ENCODE assay signal across 13 cellular contexts in the genomic region with DNA sequence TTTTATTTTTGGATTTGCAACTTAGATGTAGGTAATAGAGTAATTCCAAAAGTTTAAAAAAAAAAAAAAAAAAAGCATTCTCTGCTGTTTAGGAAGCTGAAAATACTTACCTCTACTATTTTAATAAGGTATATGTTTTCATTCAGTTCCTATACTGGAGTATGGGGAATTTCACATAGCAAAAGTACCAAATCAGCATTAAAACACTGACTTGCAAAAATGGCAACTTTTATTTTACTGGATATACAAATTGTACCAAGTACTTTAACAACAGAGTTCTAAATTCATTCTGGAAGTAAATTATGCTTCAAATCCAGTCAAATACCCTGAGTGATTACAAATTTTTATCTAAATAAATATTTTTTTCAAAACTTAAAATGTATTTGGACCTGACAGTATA.
DNase-seq lines count a peak whose midpoint lies in the region; ATAC-seq, FAIRE-seq and TF ChIP-seq lines count a peak whose summit lies in the region.
"Had no signal": no experiment of that assay in that cellular context is flagged by ENCODE, and none has a peak within 500 bp of the region (broad histone marks: within the 10 kb centered on the region; RNA-seq: fewer than 3 reads in every experiment).

No MANE protein-coding gene starts in this region.

- H3K9me3 ChIP-seq in A549 (no peaks in the 10 kb centered on the region), osteoblast (ENCODE audit: low read depth, low read length) (no peaks in the 10 kb centered on the region)
- H3K9me3 ChIP-seq in effector memory CD4-positive, alpha-beta T cell (ENCODE audit: control insufficient read depth, low read length), result no peaks in the 10 kb centered on the region

- peaks cover 8% of the 10 kb centered on the region for H3K27me3 Mint-ChIP-seq in endothelial cell (ENCODE audit: unreplicated experiment)
- H3K27me3 Mint-ChIP-seq: activated CD4-positive, alpha-beta memory T cell treated with anti-CD3 and anti-CD28 coated beads, Interleukin-2, amount 10 ng/mL, durations not matched to agents 7 days and 5 days had no signal

- CTCF ChIA-PET in A549 (lab: Yijun Ruan, JAX), result no interaction called here

- H2AFZ ChIP-seq in KMS-11 (ENCODE audit: low read depth) (no peak overlapping the region), osteoblast (ENCODE audit: low read length) (no peak overlapping the region)

- POLR2A ChIA-PET in A549 (lab: Yijun Ruan, JAX), result no interaction called here

- no peak for TF ChIP-seq EP300 in A549 (IDR thresholded peaks at IDR 0.05)

- H3K9me3 Mint-ChIP-seq in endothelial cell (ENCODE audit: unreplicated experiment), result no peaks in the 10 kb centered on the region
- H3K9me3 Mint-ChIP-seq: activated CD4-positive, alpha-beta memory T cell treated with anti-CD3 and anti-CD28 coated beads, Interleukin-2, amount 10 ng/mL, durations not matched to agents 7 days and 5 days had no signal

- H3K4me1 ChIP-seq in A549, result no peaks in the 10 kb centered on the region
- peaks cover 49% of the 10 kb centered on the region for H3K4me1 ChIP-seq in KMS-11 (ENCODE audit: low read depth, poor library complexity, severe bottlenecking)
- peaks cover 43% of the 10 kb centered on the region for H3K4me1 ChIP-seq in osteoblast (ENCODE audit: insufficient read depth, low read length)
- H3K4me1 ChIP-seq in effector memory CD4-positive, alpha-beta T cell (ENCODE audit: control insufficient read depth, insufficient read depth, low read length, poor library complexity, severe bottlenecking), result no peaks in the 10 kb centered on the region

- H3K4me3 Mint-ChIP-seq in endothelial cell (ENCODE audit: unreplicated experiment), result no peak overlapping the region
- H3K4me3 Mint-ChIP-seq: activated CD4-positive, alpha-beta memory T cell treated with anti-CD3 and anti-CD28 coated beads, Interleukin-2, amount 10 ng/mL, durations not matched to agents 7 days and 5 days had no signal

- H3K27ac Mint-ChIP-seq in endothelial cell (ENCODE audit: unreplicated experiment), result peak overlapping the region; percentile 98
- H3K27ac Mint-ChIP-seq: activated CD4-positive, alpha-beta memory T cell treated with anti-CD3 and anti-CD28 coated beads, Interleukin-2, amount 10 ng/mL, durations not matched to agents 7 days and 5 days had no signal

- no peaks in the 10 kb centered on the region for H3K27me3 ChIP-seq in KMS-11 (ENCODE audit: insufficient read depth, low read depth)
- H3K27me3 ChIP-seq in osteoblast (ENCODE audit: insufficient read depth, low read length), result no peaks in the 10 kb centered on the region
- no peaks in the 10 kb centered on the region for H3K27me3 ChIP-seq in effector memory CD4-positive, alpha-beta T cell (replicated peaks; ENCODE audit: control insufficient read depth, insufficient read depth, low read length, poor library complexity, severe bottlenecking)

- no peak overlapping the region for H3K4me2 ChIP-seq in A549
- peak overlapping the region; percentile 50; the same call in 1 of the 2 replicates for H3K4me2 ChIP-seq in KMS-11
- peak overlapping the region; percentile 85 for H3K4me2 ChIP-seq in osteoblast (ENCODE audit: insufficient read depth, low read length)

- H3K36me3 Mint-ChIP-seq in endothelial cell (ENCODE audit: low read depth, unreplicated experiment), result no peaks in the 10 kb centered on the region

- TF ChIP-seq RAD21 in A549 (conservative IDR thresholded peaks at IDR 0.05 in 1 of 2, IDR thresholded peaks at IDR 0.05 in 1 of 2), result no peak

- TF ChIP-seq CTCF in A549 (IDR thresholded peaks at IDR 0.05) (no peak), KMS-11 (conservative IDR thresholded peaks at IDR 0.05; ENCODE audit: low read depth, low read length) (no peak), endothelial cell (IDR thresholded peaks at IDR 0.05; ENCODE audit: unreplicated experiment) (no peak), osteoblast (IDR thresholded peaks at IDR 0.05; ENCODE audit: extremely low read depth, low read depth, low read length) (no peak)

- H3K9ac ChIP-seq in KMS-11, result no peak overlapping the region

- H3K4me1 Mint-ChIP-seq in endothelial cell (ENCODE audit: unreplicated experiment), result peaks cover 55% of the 10 kb centered on the region
- H3K4me1 Mint-ChIP-seq: activated CD4-positive, alpha-beta memory T cell treated with anti-CD3 and anti-CD28 coated beads, Interleukin-2, amount 10 ng/mL, durations not matched to agents 7 days and 5 days had no signal

- H3K36me3 ChIP-seq in KMS-11 (ENCODE audit: insufficient read depth) (no peaks in the 10 kb centered on the region), osteoblast (ENCODE audit: insufficient read depth, low read length) (no peaks in the 10 kb centered on the region)
- H3K36me3 ChIP-seq in effector memory CD4-positive, alpha-beta T cell (ENCODE audit: control insufficient read depth, insufficient read depth, low read length), result no peaks in the 10 kb centered on the region

- H3K27ac ChIP-seq in A549 (no peak overlapping the region), KMS-11 (no peak overlapping the region; the same call in 1 of the 2 replicates), osteoblast (ENCODE audit: low read depth, low read length) (peak overlapping the region; percentile 97)
- no peak overlapping the region for H3K27ac ChIP-seq in effector memory CD4-positive, alpha-beta T cell (ENCODE audit: insufficient read depth, low read length, poor library complexity, severe bottlenecking)

- no peak for ATAC-seq in A549
- ATAC-seq in GM18867 (IDR thresholded peaks at IDR 0.05; ENCODE audit: unreplicated experiment), result no peak
- ATAC-seq: left colon had no signal

- no peak for FAIRE-seq in A549 (lab: Jason Lieb, UNC)

- TF ChIP-seq POLR2A in A549 (IDR thresholded peaks at IDR 0.05; ENCODE audit: low read length), result no peak

- no peak overlapping the region for H3K4me3 ChIP-seq in A549
- H3K4me3 ChIP-seq in KMS-11 (IDR thresholded peaks at IDR 0.05; ENCODE audit: insufficient read depth, low read depth, low read length), result no peak overlapping the region
- no peak overlapping the region for H3K4me3 ChIP-seq in osteoblast (ENCODE audit: insufficient read depth, low read length)
- no peak overlapping the region for H3K4me3 ChIP-seq in effector memory CD4-positive, alpha-beta T cell (ENCODE audit: insufficient read depth, low read depth, low read length, poor library complexity, severe bottlenecking)

- H3K79me2 ChIP-seq in KMS-11 (ENCODE audit: insufficient read depth, low read depth) (no peaks in the 10 kb centered on the region), osteoblast (ENCODE audit: insufficient read depth, low read length) (peaks cover 40% of the 10 kb centered on the region)

- no peaks in the 10 kb centered on the region for H4K20me1 ChIP-seq in KMS-11 (ENCODE audit: insufficient read depth)
- H4K20me1 ChIP-seq in osteoblast (ENCODE audit: insufficient read depth, low read length), result no peaks in the 10 kb centered on the region

- DNase-seq in A549 (ENCODE audit: low read depth in 1 of 2, low spot score in 1 of 2) (no peak), endothelial cell (ENCODE audit: low spot score) (no peak), osteoblast (ENCODE audit: insufficient read length, low spot score, missing footprints) (no peak), NAMALWA (ENCODE audit: low spot score) (no peak), NCI-H1105 (lab: John Stamatoyannopoulos, UW) (no peak)
- DNase-seq in effector memory CD4-positive, alpha-beta T cell, result no peak
- DNase-seq: activated CD4-positive, alpha-beta memory T cell treated with anti-CD3 and anti-CD28 coated beads, Interleukin-2, amount 10 ng/mL, durations not matched to agents 7 days and 5 days; DMS 273 treated with DMSO at 0.1 percent for 48 hours; left colon; NCI-H524 treated with DMSO at 0.1 percent for 48 hours; stimulated activated CD4-positive, alpha-beta T cell treated with anti-CD3 and anti-CD28 coated beads, Interleukin-12 subunit alpha, Interleukin-12 subunit beta, amount 100 ng/mL, for 4 hours had no signal

TF ChIP-seq in A549, 52 proteins besides CTCF, POLR2A, EP300 and RAD21:
- TF ChIP-seq FOSB (CRISPR knock-in tag; IDR thresholded peaks at IDR 0.05) (no peak), MAFK (IDR thresholded peaks at IDR 0.05; ENCODE audit: partially characterized antibody) (peak; percentile 3)
